In genomic region chr18:79452190-79452990, GRCh38 we compare ENCODE assay signal across 16 cellular contexts. TPM values are rescaled to one million over a fixed set of nuclear protein-coding genes. Genes with fewer than 3 reads are reported as not detected.
DNase-seq lines count a peak whose midpoint lies in the region; ATAC-seq and TF ChIP-seq lines count a peak whose summit lies in the region.
"Had no signal": no experiment of that assay in that cellular context is flagged by ENCODE, and none has a peak within 500 bp of the region (broad histone marks: within the 10 kb centered on the region; RNA-seq: fewer than 3 reads in every experiment).

No MANE protein-coding gene starts in this region.

- H3K23ac ChIP-seq in trophoblast cell (ENCODE audit: low read length): no peak overlapping the region

- H4K12ac ChIP-seq in trophoblast cell (ENCODE audit: low read depth, low read length): no peak overlapping the region

- H3K36me3 ChIP-seq in KOPT-K1 (ENCODE audit: insufficient read depth, low read length) (peaks cover 13% of the 10 kb centered on the region; the same call in 1 of the 2 replicates), osteoblast (ENCODE audit: insufficient read depth, low read length) (no peaks in the 10 kb centered on the region), trophoblast cell (ENCODE audit: control insufficient read depth in 1 of 2, insufficient read depth in 2 of 2, low read length in 2 of 2) (peaks cover 0 to 3% of the 10 kb centered on the region in 2 experiments)
- H3K36me3 ChIP-seq: BE2C had no signal

- no peak overlapping the region for H4K8ac ChIP-seq in trophoblast cell (ENCODE audit: low read depth, low read length)

- no peak overlapping the region for H3K9ac ChIP-seq in trophoblast cell (ENCODE audit: low read length)

- H2BK5ac ChIP-seq in trophoblast cell (ENCODE audit: low read depth, low read length, poor library complexity): no peak overlapping the region

- no peak overlapping the region for H3K18ac ChIP-seq in trophoblast cell (ENCODE audit: low read length)

- H2BK12ac ChIP-seq in trophoblast cell (ENCODE audit: low read length): no peak overlapping the region

- no CpG with 5 or more reads among the region's 26 CpGs for WGBS in trophoblast cell (ENCODE audit: extremely low coverage, insufficient coverage, insufficient read length)

- CTCF ChIA-PET in WTC11 (lab: Charles Lee): no interaction called here

- DNase-seq in WTC11 (ENCODE audit: low spot score) (no peak), astrocyte of the spinal cord (ENCODE audit: low read depth, low spot score) (peak; percentile 37), osteoblast (ENCODE audit: insufficient read length, low spot score, missing footprints) (peak; percentile 86), amniotic stem cell (lab: John Stamatoyannopoulos, UW) (no peak), foreskin melanocyte (no peak), trophoblast cell (no peak)
- DNase-seq: ACHN; BE2C; C1 segment of cervical spinal cord; Caco-2; CD4-positive, CD25-positive, alpha-beta regulatory T cell; GDM1 had no signal

- no peak overlapping the region for H3K4me2 ChIP-seq in osteoblast (ENCODE audit: insufficient read depth, low read length)
- H3K4me2 ChIP-seq in trophoblast cell (ENCODE audit: low read length): no peak overlapping the region

- H3K9me3 ChIP-seq in KOPT-K1 (ENCODE audit: insufficient read depth, low read length, poor library complexity, severe bottlenecking) (no peaks in the 10 kb centered on the region), osteoblast (ENCODE audit: low read depth, low read length) (no peaks in the 10 kb centered on the region), trophoblast cell (ENCODE audit: insufficient read depth, low read depth, low read length) (no peaks in the 10 kb centered on the region)
- H3K9me3 ChIP-seq: BE2C, Caco-2, HAP-1 had no signal

- H2AFZ ChIP-seq in osteoblast (ENCODE audit: low read length) (no peak overlapping the region), trophoblast cell (ENCODE audit: insufficient read depth, low read length, poor library complexity) (no peak overlapping the region)

- H3K14ac ChIP-seq in trophoblast cell (ENCODE audit: low read length): no peak overlapping the region

- no peak overlapping the region for H4K91ac ChIP-seq in trophoblast cell (ENCODE audit: low read depth, low read length)

- no peaks in the 10 kb centered on the region for H3K79me1 ChIP-seq in trophoblast cell (ENCODE audit: low read length)

- H3K4me3 Mint-ChIP-seq in WTC11: no peak overlapping the region

- no peaks in the 10 kb centered on the region for H3K4me1 Mint-ChIP-seq in WTC11

- H3K27ac Mint-ChIP-seq in WTC11: peak overlapping the region; percentile 60; the same call in 1 of the 2 replicates

- H3K4me3 ChIP-seq in astrocyte of the spinal cord (ENCODE audit: low read depth, low read length) (no peak overlapping the region), osteoblast (ENCODE audit: insufficient read depth, low read length) (no peak overlapping the region), trophoblast cell (ENCODE audit: low read depth, low read length) (no peak overlapping the region)
- H3K4me3 ChIP-seq: HAP-1 had no signal

- in situ Hi-C loops in astrocyte of the spinal cord (cut with HindIII; ENCODE audit: low sequenced_read_pairs): no loop called here

- H3K9me3 Mint-ChIP-seq in WTC11: no peaks in the 10 kb centered on the region
- H3K9me3 Mint-ChIP-seq: CD4-positive, CD25-positive, alpha-beta regulatory T cell had no signal

- POLR2A ChIA-PET in WTC11 (lab: Charles Lee): no interaction called here

- H3K4ac ChIP-seq in trophoblast cell (ENCODE audit: low read depth, low read length): no peak overlapping the region

- H3K36me3 Mint-ChIP-seq in WTC11: peaks cover 5% of the 10 kb centered on the region; the same call in 1 of the 2 replicates

- no peaks in the 10 kb centered on the region for H4K20me1 ChIP-seq in osteoblast (ENCODE audit: insufficient read depth, low read length)

- H2AK5ac ChIP-seq in trophoblast cell (ENCODE audit: low read length): no peak overlapping the region

- ATAC-seq in WTC11 (no peak), GM21529 (IDR thresholded peaks at IDR 0.05; ENCODE audit: unreplicated experiment) (no peak)

- no peaks in the 10 kb centered on the region for H3K27me3 Mint-ChIP-seq in WTC11 (ENCODE audit: low read depth)
- H3K27me3 Mint-ChIP-seq: CD4-positive, CD25-positive, alpha-beta regulatory T cell had no signal

- no peak for TF ChIP-seq CTCF in WTC11 (IDR thresholded peaks at IDR 0.05)
- TF ChIP-seq CTCF in astrocyte of the spinal cord (IDR thresholded peaks at IDR 0.05; ENCODE audit: low read depth, low read length): no peak
- TF ChIP-seq CTCF in osteoblast (IDR thresholded peaks at IDR 0.05; ENCODE audit: extremely low read depth, low read depth, low read length): no peak

- no peaks in the 10 kb centered on the region for H3K27me3 ChIP-seq in osteoblast (ENCODE audit: insufficient read depth, low read length)
- H3K27me3 ChIP-seq in trophoblast cell (ENCODE audit: insufficient read depth, low read length): no peaks in the 10 kb centered on the region
- H3K27me3 ChIP-seq: BE2C had no signal

- H2BK120ac ChIP-seq in trophoblast cell (ENCODE audit: insufficient read depth, low read length, poor library complexity): no peak overlapping the region

- H3K79me2 ChIP-seq in osteoblast (ENCODE audit: insufficient read depth, low read length) (no peaks in the 10 kb centered on the region), trophoblast cell (ENCODE audit: control insufficient read depth, insufficient read depth, low read length, poor library complexity) (no peaks in the 10 kb centered on the region)

- H3K27ac ChIP-seq in KOPT-K1 (ENCODE audit: low read depth, low read length, poor library complexity, severe bottlenecking): peak overlapping the region; percentile 99
- H3K27ac ChIP-seq in osteoblast (ENCODE audit: low read depth, low read length): no peak overlapping the region
- H3K27ac ChIP-seq in trophoblast cell (ENCODE audit: low read depth, low read length): no peak overlapping the region

- no peaks in the 10 kb centered on the region for H3K4me1 ChIP-seq in osteoblast (ENCODE audit: insufficient read depth, low read length)
- H3K4me1 ChIP-seq in trophoblast cell (ENCODE audit: control insufficient read depth in 1 of 2, insufficient read depth in 2 of 2, low read length in 2 of 2): no peaks in the 10 kb centered on the region
- H3K4me1 ChIP-seq: BE2C, Caco-2, HAP-1 had no signal

TF ChIP-seq in WTC11, 78 proteins besides CTCF, POLR2A, EP300 and RAD21 (continues in another document):
- no peak for TF ChIP-seq MXD4 (CRISPR knock-in tag; IDR thresholded peaks at IDR 0.05; ENCODE audit: borderline replicate concordance)
- no peak for TF ChIP-seq MLX (CRISPR knock-in tag; IDR thresholded peaks at IDR 0.05)
- no peak for TF ChIP-seq SMAD4 (CRISPR knock-in tag; IDR thresholded peaks at IDR 0.05)
- no peak for TF ChIP-seq NFYB (CRISPR knock-in tag; conservative IDR thresholded peaks at IDR 0.05; ENCODE audit: low read depth)
- no peak for TF ChIP-seq MAX (CRISPR knock-in tag; IDR thresholded peaks at IDR 0.05)
- no peak for TF ChIP-seq ZNF121 (CRISPR knock-in tag; IDR thresholded peaks at IDR 0.05)
- no peak for TF ChIP-seq RELA (CRISPR knock-in tag; IDR thresholded peaks at IDR 0.05; ENCODE audit: borderline replicate concordance)
- no peak for TF ChIP-seq ZNF512 (CRISPR knock-in tag; IDR thresholded peaks at IDR 0.05; ENCODE audit: borderline replicate concordance)
- no peak for TF ChIP-seq ZNF396 (CRISPR knock-in tag; IDR thresholded peaks at IDR 0.05; ENCODE audit: borderline replicate concordance)
- no peak for TF ChIP-seq E2F5 (CRISPR knock-in tag; IDR thresholded peaks at IDR 0.05)
- TF ChIP-seq USF1 (CRISPR knock-in tag; IDR thresholded peaks at IDR 0.05): no peak

RNA-seq across cellular contexts. Expression of gene NFATC1, which starts 56.7 kb away (rescaled TPM):
- 17.6 to 20.2 TPM (median 17.6 TPM) in 3 replicates for total RNA-seq in WTC11 (2021)
- total RNA-seq in osteoblast: 5.3 and 6.2 TPM in 2 replicates
- 3.9 and 4.4 TPM in 2 replicates for polyA plus RNA-seq in trophoblast cell (2013)
- total RNA-seq: HT-29 had no signal

Comparison
In these comparisons a context has a peak if more than half of its experiments do, and no peak if none do; other contexts are left out.
1. DNase-seq: peak in astrocyte of the spinal cord (single experiment) and osteoblast (single experiment); none in WTC11 (single experiment), amniotic stem cell (single experiment), foreskin melanocyte (single experiment) and trophoblast cell (0 of 2).